15 cellular contexts compared by ENCODE assay signal in genomic region chr21:44243980-44244379, GRCh38. TPM values are rescaled to one million over a fixed set of nuclear protein-coding genes. Genes with fewer than 3 reads are reported as not detected.
DNase-seq lines count a peak whose midpoint lies in the region; ATAC-seq and TF ChIP-seq lines count a peak whose summit lies in the region.
"Not testable (repeated sequence)": the region's sequence is repeated elsewhere in the genome, so short reads cannot be mapped to it uniquely, and the experiment has no call there.
"Had no signal": no experiment of that assay in that cellular context is flagged by ENCODE, and none has a peak within 500 bp of the region (broad histone marks: within the 10 kb centered on the region; RNA-seq: fewer than 3 reads in every experiment).

No MANE protein-coding gene starts in this region.

- H3K9me3 ChIP-seq in CD4-positive, alpha-beta T cell (ENCODE audit: control insufficient read depth, low read length), result not testable (repeated sequence)

- ATAC-seq in CD4-positive, alpha-beta T cell (ENCODE audit: poor library complexity), result peak; percentile 76
- ATAC-seq in GM18873 (IDR thresholded peaks at IDR 0.05; ENCODE audit: low FRiP score, unreplicated experiment) (peak; percentile 42), GM21367 (IDR thresholded peaks at IDR 0.05; ENCODE audit: unreplicated experiment) (peak; percentile 40), HG02623 (IDR thresholded peaks at IDR 0.05; ENCODE audit: unreplicated experiment) (peak; percentile 43), HG03064 (IDR thresholded peaks at IDR 0.05; ENCODE audit: low read depth, unreplicated experiment) (peak; percentile 35), HG03469 (IDR thresholded peaks at IDR 0.05; ENCODE audit: unreplicated experiment) (peak; percentile 35), memory B cell (ENCODE audit: low read depth) (peak; percentile 59)
- ATAC-seq in activated T-cell treated with anti-CD3 and anti-CD28 coated beads, Interleukin-2, amount 50 U/mL, for 4 hours, result peak; percentile 79 to 84

- H3K4me1 Mint-ChIP-seq in CD4-positive, alpha-beta T cell (ENCODE audit: low read depth); activated T-cell treated with anti-CD3 and anti-CD28 coated beads, Interleukin-2, amount 50 U/mL, for 4 hours (ENCODE audit: low read depth); memory B cell: not testable (repeated sequence)

- CTCF ChIA-PET in CD4-positive, alpha-beta T cell (lab: Charles Lee), result not testable (repeated sequence)

- POLR2A ChIA-PET in CD4-positive, alpha-beta T cell (lab: Charles Lee), result not testable (repeated sequence)

- H3K36me3 Mint-ChIP-seq in CD4-positive, alpha-beta T cell (ENCODE audit: low read depth); activated T-cell treated with anti-CD3 and anti-CD28 coated beads, Interleukin-2, amount 50 U/mL, for 4 hours (ENCODE audit: insufficient read depth); memory B cell: not testable (repeated sequence)

- not testable (repeated sequence) for H3K27me3 Mint-ChIP-seq in CD4-positive, alpha-beta T cell; activated T-cell treated with anti-CD3 and anti-CD28 coated beads, Interleukin-2, amount 50 U/mL, for 4 hours (ENCODE audit: low read depth); memory B cell

- not testable (repeated sequence) for H3K27me3 ChIP-seq in CD4-positive, alpha-beta T cell (ENCODE audit: control insufficient read depth, insufficient read depth, low read length)

- TF ChIP-seq CTCF in CD4-positive, alpha-beta T cell (IDR thresholded peaks at IDR 0.05), result not testable (repeated sequence)

- not testable (repeated sequence) for DNase-seq in CD4-positive, alpha-beta T cell; activated T-cell treated with anti-CD3 and anti-CD28 coated beads, Interleukin-2, amount 50 U/mL, for 4 hours; memory B cell (ENCODE audit: low spot score in 2 of 2)

- not testable (repeated sequence) for H3K9me3 Mint-ChIP-seq in CD4-positive, alpha-beta T cell; activated T-cell treated with anti-CD3 and anti-CD28 coated beads, Interleukin-2, amount 50 U/mL, for 4 hours; memory B cell

- H3K27ac ChIP-seq in CD4-positive, alpha-beta T cell (ENCODE audit: low read depth, low read length), result not testable (repeated sequence)

- H3K4me3 Mint-ChIP-seq in CD4-positive, alpha-beta T cell; activated T-cell treated with anti-CD3 and anti-CD28 coated beads, Interleukin-2, amount 50 U/mL, for 4 hours; memory B cell: not testable (repeated sequence)

- intact Hi-C loops in CD4-positive, alpha-beta T cell (cut with DNase I, micrococcal nuclease), result not testable (repeated sequence)

- not testable (repeated sequence) for H3K27ac Mint-ChIP-seq in CD4-positive, alpha-beta T cell; memory B cell

RNA-seq across cellular contexts. Expression of gene ICOSLG, which starts 3.2 kb away (rescaled TPM):
- total RNA-seq in CD4-positive, alpha-beta T cell, result 10 to 100 TPM; 22.2 to 22.9 TPM
- total RNA-seq in activated T-cell treated with anti-CD3 and anti-CD28 coated beads, Interleukin-2, amount 50 U/mL, for 4 hours, result 1 to 10 TPM; 2.4 to 3.6 (median 2.9) TPM

RNA-seq across cellular contexts. Expression of gene DNMT3L, which starts 17.7 kb away (rescaled TPM):
- total RNA-seq in CD4-positive, alpha-beta T cell, result not detected
- not detected for total RNA-seq in activated T-cell treated with anti-CD3 and anti-CD28 coated beads, Interleukin-2, amount 50 U/mL, for 4 hours
- total RNA-seq: A172, colonic mucosa, foreskin keratinocyte, mesothelial cell of epicardium, right atrium auricular region, SK-MEL-5, uterus had no signal

RNA-seq across cellular contexts. Expression of gene AIRE, which starts 41.7 kb away (rescaled TPM):
- under 1 TPM; 0.11 to 0.16 TPM for total RNA-seq in CD4-positive, alpha-beta T cell
- not detected for total RNA-seq in activated T-cell treated with anti-CD3 and anti-CD28 coated beads, Interleukin-2, amount 50 U/mL, for 4 hours
- total RNA-seq: A172, foreskin keratinocyte, right atrium auricular region, SK-MEL-5 had no signal

RNA-seq across cellular contexts. Expression of gene PFKL, which starts 55.9 kb away (rescaled TPM):
- total RNA-seq in CD4-positive, alpha-beta T cell, result 100 to 1,000 TPM; 115 to 117 TPM
- 100 to 1,000 TPM; 102 to 122 (median 116) TPM for total RNA-seq in activated T-cell treated with anti-CD3 and anti-CD28 coated beads, Interleukin-2, amount 50 U/mL, for 4 hours

Comparison
In these comparisons a context has a peak if more than half of its experiments do, and no peak if none do; other contexts are left out.
1. RNA of gene ICOSLG, which starts 3.2 kb away (total RNA-seq): 22.2 to 22.9 TPM in CD4-positive, alpha-beta T cell; 2.4 to 3.6 TPM in activated T-cell treated with anti-CD3 and anti-CD28 coated beads, Interleukin-2, amount 50 U/mL, for 4 hours; every median in the first group is over 4 times any median in the second.
2. Peak in every context shown above with its lines, with median percentiles within 50 percentile points of each other: ATAC-seq.